In genomic region chr2:115168457-115168856, GRCh38 we compare ENCODE assay signal across 1 cellular context.
TF ChIP-seq lines count a peak whose summit lies in the region.

No MANE protein-coding gene starts in this region.

TF ChIP-seq in H1, 55 proteins besides CTCF, POLR2A, EP300 and RAD21:
- TF ChIP-seq JUND (IDR thresholded peaks at IDR 0.05; ENCODE audit: low read length) (no peak), NRF1 (IDR thresholded peaks at IDR 0.05; ENCODE audit: low read depth, low read length) (no peak), POLR2AphosphoS5 (IDR thresholded peaks at IDR 0.05; ENCODE audit: low read depth, low read length) (no peak), CBX5 (IDR thresholded peaks at IDR 0.05; ENCODE audit: low read depth, low read length) (no peak), NANOG (IDR thresholded peaks at IDR 0.05; ENCODE audit: insufficient read depth, low read depth, low read length, poor library complexity, severe bottlenecking) (no peak), KDM1A (IDR thresholded peaks at IDR 0.05; ENCODE audit: borderline replicate concordance, low read length) (no peak), BCL11A (IDR thresholded peaks at IDR 0.05; ENCODE audit: low read depth in 2 of 2, low read length in 2 of 2) (no peak), CBX8 (IDR thresholded peaks at IDR 0.05; ENCODE audit: borderline replicate concordance, low read depth, low read length) (no peak), PHF8 (conservative IDR thresholded peaks at IDR 0.05; ENCODE audit: low read depth, low read length) (no peak), SIX5 (IDR thresholded peaks at IDR 0.05; ENCODE audit: low read depth, low read length) (no peak), TAF7 (optimal IDR thresholded peaks at IDR 0.05; ENCODE audit: borderline replicate concordance, low read depth, low read length) (no peak), JUN (IDR thresholded peaks at IDR 0.05; ENCODE audit: low read depth, low read length) (no peak), TAF1 (IDR thresholded peaks at IDR 0.05; ENCODE audit: low read depth, low read length) (no peak), RBBP5 (IDR thresholded peaks at IDR 0.05; ENCODE audit: borderline replicate concordance, low read depth, low read length) (no peak), KDM5A (IDR thresholded peaks at IDR 0.05; ENCODE audit: low read length) (no peak), E2F6 (IDR thresholded peaks at IDR 0.05) (no peak), ASH2L (IDR thresholded peaks at IDR 0.05; ENCODE audit: low read length) (no peak), POU5F1 (IDR thresholded peaks at IDR 0.05; ENCODE audit: low read depth, low read length) (no peak), BRCA1 (IDR thresholded peaks at IDR 0.05; ENCODE audit: low read depth, low read length) (no peak)
TF ChIP-seq in H1: peak in this region for 0.
